Comparison of ENCODE assay signal across 8 cellular contexts in the genomic region with DNA sequence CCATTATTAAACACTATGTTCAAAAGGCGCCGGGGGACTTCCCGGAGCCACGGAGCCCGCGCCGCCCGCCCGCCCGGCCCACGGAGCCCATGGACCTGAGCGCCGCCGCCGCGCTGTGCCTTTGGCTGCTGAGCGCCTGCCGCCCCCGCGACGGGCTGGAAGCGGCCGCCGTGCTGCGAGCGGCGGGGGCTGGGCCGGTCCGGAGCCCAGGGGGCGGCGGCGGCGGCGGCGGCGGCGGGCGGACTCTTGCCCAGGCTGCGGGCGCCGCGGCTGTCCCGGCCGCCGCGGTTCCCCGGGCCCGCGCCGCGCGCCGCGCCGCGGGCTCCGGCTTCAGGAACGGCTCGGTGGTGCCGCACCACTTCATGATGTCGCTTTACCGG. TPM values are rescaled to one million over a fixed set of nuclear protein-coding genes. Genes with fewer than 3 reads are reported as not detected.
A peak's percentile ranks its signal among the peaks of the same experiment; 100 is the strongest.
DNase-seq lines count a peak whose midpoint lies in the region; ATAC-seq and TF ChIP-seq lines count a peak whose summit lies in the region.

No MANE protein-coding gene starts in this region.

- no peak for TF ChIP-seq CTCF in cardiac fibroblast (IDR thresholded peaks at IDR 0.05; ENCODE audit: low read depth, low read length)

- peaks cover 1% of the 10 kb centered on the region for H3K4me1 ChIP-seq in mesodermal cell (ENCODE audit: control insufficient read depth, insufficient read depth, low read length, poor library complexity, severe bottlenecking)

- intact Hi-C loops in sciatic nerve (cut with DNase I) = loop anchor here (5.0 kb wide), 1 partner anchor 295 kb away; no protein-coding TSS in a partner anchor

- no peaks in the 10 kb centered on the region for H3K36me3 ChIP-seq in mesodermal cell (ENCODE audit: control insufficient read depth, insufficient read depth, low read length)

- in situ Hi-C loops in ACHN (cut with HindIII; ENCODE audit: low pct_ligation_motif_present, low pct_unique_long_range_greater_than_20kb, low sequenced_read_pairs) = no loop called here

- H3K4me3 ChIP-seq in cardiac fibroblast (replicated peaks in 1 of 2; ENCODE audit: low read depth in 2 of 2, low read length in 2 of 2) = peak overlapping the region; percentile 36
- H3K4me3 ChIP-seq in mesodermal cell (ENCODE audit: extremely low read depth, insufficient read depth, low read length, poor library complexity, severe bottlenecking) = peak overlapping the region; percentile 20

- WGBS in mesodermal cell (ENCODE audit: insufficient coverage in 2 of 2), 2 experiments = 0% methylated on average over 19 to 44 of the region's 62 CpGs

- DNase-seq in ACHN (peak; percentile 16), cardiac fibroblast (ENCODE audit: low read depth in 2 of 2) (no peak), sciatic nerve (ENCODE audit: low spot score) (no peak), NCI-H187 treated with DMSO at 0.1 percent for 48 hours (lab: John Stamatoyannopoulos, UW) (no peak), kidney tubule cell (ENCODE audit: low spot score) (no peak), NCI-H226 (no peak)

- ATAC-seq in GM21529 (IDR thresholded peaks at IDR 0.05; ENCODE audit: unreplicated experiment) = peak; percentile 24
- no peak for ATAC-seq in sciatic nerve

- no peaks in the 10 kb centered on the region for H3K9me3 ChIP-seq in mesodermal cell (ENCODE audit: control insufficient read depth, low read length)

- no peak overlapping the region for H3K27ac ChIP-seq in mesodermal cell (ENCODE audit: low read depth, low read length, severe bottlenecking)

RNA-seq across cellular contexts. Expression of a gene that starts 0.2 kb away (rescaled TPM):
- polyA plus RNA-seq in mesodermal cell (2013, experiment 1 of 2) = 1.9 TPM
- polyA plus RNA-seq in mesodermal cell (2013, experiment 2 of 2) = 3.3 TPM
- 7.6 TPM for total RNA-seq in sciatic nerve

RNA-seq across cellular contexts. Expression of a gene that starts 16.2 kb away (rescaled TPM):
- polyA plus RNA-seq in mesodermal cell (2013, experiment 1 of 2) = 22.0 TPM
- polyA plus RNA-seq in mesodermal cell (2013, experiment 2 of 2) = 18.7 TPM
- 23.2 TPM for total RNA-seq in sciatic nerve
